In genomic region chr19:4955274-4955673, GRCh38 we compare ENCODE assay signal across 23 cellular contexts. TPM values are rescaled to one million over a fixed set of nuclear protein-coding genes. Genes with fewer than 3 reads are reported as not detected.
A peak's percentile ranks its signal among the peaks of the same experiment; 100 is the strongest.
DNase-seq lines count a peak whose midpoint lies in the region; ATAC-seq and TF ChIP-seq lines count a peak whose summit lies in the region.
"Had no signal": no experiment of that assay in that cellular context is flagged by ENCODE, and none has a peak within 500 bp of the region (broad histone marks: within the 10 kb centered on the region; RNA-seq: fewer than 3 reads in every experiment).

No MANE protein-coding gene starts in this region.

- no peaks in the 10 kb centered on the region for H3K27me3 Mint-ChIP-seq in activated CD4-positive, alpha-beta T cell treated with anti-CD3 and anti-CD28 coated beads, Interleukin-2, amount 10 ng/mL, durations not matched to agents 24 days and 14 days
- no peaks in the 10 kb centered on the region for H3K27me3 Mint-ChIP-seq in activated CD4-positive, alpha-beta T cell treated with anti-CD3 and anti-CD28 coated beads for 36 hours
- H3K27me3 Mint-ChIP-seq in stimulated activated naive CD8-positive, alpha-beta T cell treated with anti-CD3 and anti-CD28 coated beads, Interleukin-15, amount 100 ng/mL, for 72 hours = no peaks in the 10 kb centered on the region
- no peaks in the 10 kb centered on the region for H3K27me3 Mint-ChIP-seq in nephron progenitor cell (ENCODE audit: low read depth, poor library complexity)
- H3K27me3 Mint-ChIP-seq: CD4-positive, alpha-beta memory T cell had no signal

- peaks cover 51% of the 10 kb centered on the region for H3K36me3 Mint-ChIP-seq in activated CD4-positive, alpha-beta T cell treated with anti-CD3 and anti-CD28 coated beads, Interleukin-2, amount 10 ng/mL, durations not matched to agents 24 days and 14 days (ENCODE audit: low read depth)
- peaks cover 62% of the 10 kb centered on the region for H3K36me3 Mint-ChIP-seq in activated CD4-positive, alpha-beta T cell treated with anti-CD3 and anti-CD28 coated beads for 36 hours (ENCODE audit: low read depth)
- peaks cover 58% of the 10 kb centered on the region for H3K36me3 Mint-ChIP-seq in nephron progenitor cell (ENCODE audit: low read depth)
- H3K36me3 Mint-ChIP-seq: CD4-positive, alpha-beta memory T cell had no signal

- no peak for DNase-seq in activated CD4-positive, alpha-beta T cell treated with anti-CD3 and anti-CD28 coated beads, Interleukin-2, amount 10 ng/mL, durations not matched to agents 24 days and 14 days
- no peak for DNase-seq in activated CD4-positive, alpha-beta T cell treated with anti-CD3 and anti-CD28 coated beads for 36 hours
- no peak for DNase-seq in stimulated activated naive CD8-positive, alpha-beta T cell treated with anti-CD3 and anti-CD28 coated beads, Interleukin-15, amount 100 ng/mL, for 72 hours
- DNase-seq in stimulated activated naive CD8-positive, alpha-beta T cell treated with anti-CD3 and anti-CD28 coated beads, Interleukin-15, Interleukin-2, amounts not matched to agents 100 U/mL and 50 U/mL, for 24 hours = no peak
- no peak for DNase-seq in nephron progenitor cell
- DNase-seq in posterior cingulate gyrus = no peak
- DNase-seq in kidney tubule cell (ENCODE audit: low spot score) = no peak
- DNase-seq: ACHN; CD4-positive, alpha-beta memory T cell; DMS153; Karpas-422; NCI-H1417; NCI-H187; NCI-H2107; NCI-H446 treated with DMSO at 0.1 percent for 48 hours; NCI-H526 treated with DMSO at 0.1 percent for 48 hours; PC-3; SHP77 had no signal

- no peak for ATAC-seq in activated CD4-positive, alpha-beta T cell treated with anti-CD3 and anti-CD28 coated beads for 36 hours
- no peak for ATAC-seq in stimulated activated naive CD8-positive, alpha-beta T cell treated with anti-CD3 and anti-CD28 coated beads, Interleukin-15, amount 100 ng/mL, for 72 hours
- ATAC-seq in stimulated activated naive CD8-positive, alpha-beta T cell treated with anti-CD3 and anti-CD28 coated beads, Interleukin-15, Interleukin-2, amounts not matched to agents 100 U/mL and 50 U/mL, for 24 hours = no peak
- ATAC-seq in GM18511 (IDR thresholded peaks at IDR 0.05; ENCODE audit: unreplicated experiment) = no peak
- ATAC-seq: GM23338, PC-3 had no signal

- peaks cover 2% of the 10 kb centered on the region for H3K4me1 Mint-ChIP-seq in activated CD4-positive, alpha-beta T cell treated with anti-CD3 and anti-CD28 coated beads, Interleukin-2, amount 10 ng/mL, durations not matched to agents 24 days and 14 days
- H3K4me1 Mint-ChIP-seq in activated CD4-positive, alpha-beta T cell treated with anti-CD3 and anti-CD28 coated beads for 36 hours = no peaks in the 10 kb centered on the region
- H3K4me1 Mint-ChIP-seq in stimulated activated naive CD8-positive, alpha-beta T cell treated with anti-CD3 and anti-CD28 coated beads, Interleukin-15, amount 100 ng/mL, for 72 hours = peaks cover 5% of the 10 kb centered on the region
- H3K4me1 Mint-ChIP-seq in nephron progenitor cell = peaks cover 5% of the 10 kb centered on the region

- no peaks in the 10 kb centered on the region for H3K9me3 Mint-ChIP-seq in activated CD4-positive, alpha-beta T cell treated with anti-CD3 and anti-CD28 coated beads, Interleukin-2, amount 10 ng/mL, durations not matched to agents 24 days and 14 days
- no peaks in the 10 kb centered on the region for H3K9me3 Mint-ChIP-seq in activated CD4-positive, alpha-beta T cell treated with anti-CD3 and anti-CD28 coated beads for 36 hours (ENCODE audit: low read depth)
- H3K9me3 Mint-ChIP-seq in stimulated activated naive CD8-positive, alpha-beta T cell treated with anti-CD3 and anti-CD28 coated beads, Interleukin-15, amount 100 ng/mL, for 72 hours = no peaks in the 10 kb centered on the region
- no peaks in the 10 kb centered on the region for H3K9me3 Mint-ChIP-seq in nephron progenitor cell
- H3K9me3 Mint-ChIP-seq: CD4-positive, alpha-beta memory T cell; GM23338 had no signal

- no peak overlapping the region for H3K4me3 Mint-ChIP-seq in activated CD4-positive, alpha-beta T cell treated with anti-CD3 and anti-CD28 coated beads, Interleukin-2, amount 10 ng/mL, durations not matched to agents 24 days and 14 days
- no peak overlapping the region for H3K4me3 Mint-ChIP-seq in activated CD4-positive, alpha-beta T cell treated with anti-CD3 and anti-CD28 coated beads for 36 hours
- H3K4me3 Mint-ChIP-seq in stimulated activated naive CD8-positive, alpha-beta T cell treated with anti-CD3 and anti-CD28 coated beads, Interleukin-15, amount 100 ng/mL, for 72 hours = no peak overlapping the region
- H3K4me3 Mint-ChIP-seq in nephron progenitor cell = no peak overlapping the region
- H3K4me3 Mint-ChIP-seq: CD4-positive, alpha-beta memory T cell; GM23338 had no signal

- H3K27ac Mint-ChIP-seq in activated CD4-positive, alpha-beta T cell treated with anti-CD3 and anti-CD28 coated beads, Interleukin-2, amount 10 ng/mL, durations not matched to agents 24 days and 14 days = peak overlapping the region; percentile 71
- no peak overlapping the region for H3K27ac Mint-ChIP-seq in activated CD4-positive, alpha-beta T cell treated with anti-CD3 and anti-CD28 coated beads for 36 hours
- peak overlapping the region; percentile 72 to 86 for H3K27ac Mint-ChIP-seq in stimulated activated naive CD8-positive, alpha-beta T cell treated with anti-CD3 and anti-CD28 coated beads, Interleukin-15, amount 100 ng/mL, for 72 hours
- peak overlapping the region; percentile 80 for H3K27ac Mint-ChIP-seq in nephron progenitor cell
- H3K27ac Mint-ChIP-seq: GM23338 had no signal

- CTCF ChIA-PET in activated CD4-positive, alpha-beta T cell treated with anti-CD3 and anti-CD28 coated beads for 36 hours (lab: Charles Lee) = interaction anchor here (0.9 kb wide), 1 partner anchor 42 kb away, joined by 3 read pairs; no protein-coding TSS in a partner anchor

- no peak for TF ChIP-seq CTCF in nephron progenitor cell (IDR thresholded peaks at IDR 0.05)

- POLR2A ChIA-PET in activated CD4-positive, alpha-beta T cell treated with anti-CD3 and anti-CD28 coated beads for 36 hours (lab: Charles Lee) = interaction anchor here (0.7 kb wide), 1 partner anchor 203 kb away, joined by 7 read pairs; no protein-coding TSS in a partner anchor

- intact Hi-C loops in activated CD4-positive, alpha-beta T cell treated with anti-CD3 and anti-CD28 coated beads, Interleukin-2, amount 10 ng/mL, durations not matched to agents 24 days and 14 days (cut with micrococcal nuclease) = no loop called here
- intact Hi-C loops in activated CD4-positive, alpha-beta T cell treated with anti-CD3 and anti-CD28 coated beads for 36 hours (cut with DNase I, micrococcal nuclease) = no loop called here
- intact Hi-C loops in posterior cingulate gyrus (cut with DNase I) = no loop called here

RNA-seq across cellular contexts. Expression of gene KDM4B, which starts 13.6 kb away (rescaled TPM):
- total RNA-seq in activated CD4-positive, alpha-beta T cell treated with anti-CD3 and anti-CD28 coated beads, Interleukin-2, amount 10 ng/mL, durations not matched to agents 24 days and 14 days = 49.2 and 52.0 TPM in 2 replicates
- 10 to 100 TPM; 33.9 to 35.8 TPM for total RNA-seq in activated CD4-positive, alpha-beta T cell treated with anti-CD3 and anti-CD28 coated beads for 36 hours

RNA-seq across cellular contexts. Expression of gene UHRF1, which starts 46.0 kb away (rescaled TPM):
- total RNA-seq in activated CD4-positive, alpha-beta T cell treated with anti-CD3 and anti-CD28 coated beads, Interleukin-2, amount 10 ng/mL, durations not matched to agents 24 days and 14 days = 158 and 161 TPM in 2 replicates
- 100 to 1,000 TPM; 126 to 151 TPM for total RNA-seq in activated CD4-positive, alpha-beta T cell treated with anti-CD3 and anti-CD28 coated beads for 36 hours

RNA-seq across cellular contexts. Expression of gene ARRDC5, which starts 52.6 kb away (rescaled TPM):
- total RNA-seq in activated CD4-positive, alpha-beta T cell treated with anti-CD3 and anti-CD28 coated beads, Interleukin-2, amount 10 ng/mL, durations not matched to agents 24 days and 14 days = 0.24 and 0.28 TPM in 2 replicates
- total RNA-seq in activated CD4-positive, alpha-beta T cell treated with anti-CD3 and anti-CD28 coated beads for 36 hours = not detected
- total RNA-seq: G401, GM23338, M059J, PC-3, RPMI7951 had no signal
